In the genomic region with DNA sequence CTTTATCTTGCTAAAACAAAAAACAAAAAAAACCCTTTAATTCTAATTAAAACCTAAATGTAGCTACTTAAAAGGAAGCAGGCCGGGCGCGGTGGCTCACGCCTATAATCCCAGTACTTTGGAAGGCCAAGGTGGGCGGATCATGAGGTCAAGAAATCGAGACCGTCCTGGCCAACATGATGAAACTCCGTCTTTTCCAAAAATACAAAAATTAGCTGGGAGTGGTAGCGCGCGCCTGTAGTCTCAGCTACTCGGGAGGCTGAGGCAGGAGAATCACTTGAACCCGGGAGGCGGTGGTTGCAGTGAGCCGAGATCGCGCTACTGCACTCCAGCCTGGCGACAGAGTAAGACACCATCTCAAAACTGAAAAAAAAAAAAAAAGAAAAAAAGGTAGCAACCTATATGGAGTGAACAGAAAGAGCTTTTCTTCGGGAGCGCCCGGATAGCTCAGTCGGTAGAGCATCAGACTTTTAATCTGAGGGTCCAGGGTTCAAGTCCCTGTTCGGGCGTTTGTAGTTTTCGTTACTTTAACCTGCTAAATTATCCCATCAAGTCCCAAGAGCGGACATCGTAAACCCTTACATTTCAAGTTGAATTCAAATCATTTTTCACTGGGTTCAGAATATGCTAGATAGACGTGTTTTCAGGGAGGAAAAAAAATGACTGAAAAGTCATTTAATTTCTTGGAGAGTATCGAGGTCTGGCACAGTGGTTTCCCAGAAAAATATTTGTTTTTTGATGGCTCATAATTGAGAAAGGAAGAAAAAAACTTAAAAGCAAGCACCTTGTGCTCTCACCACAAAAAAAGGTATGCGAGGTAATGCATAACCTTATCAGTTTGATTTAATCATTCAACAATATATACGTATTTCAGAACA, we compare ENCODE assay signal across 1 cellular context.
TF ChIP-seq lines count a peak whose summit lies in the region.

No MANE protein-coding gene starts in this region.

TF ChIP-seq in SK-N-SH treated with all-trans-retinoic acid at 6 μM for 48 hours, 23 proteins besides CTCF, POLR2A, EP300 and RAD21 (continued from another document):
- no peak for TF ChIP-seq PPARA (CRISPR knock-in tag; IDR thresholded peaks at IDR 0.05; ENCODE audit: borderline replicate concordance)
- no peak for TF ChIP-seq ZFP30 (CRISPR knock-in tag; IDR thresholded peaks at IDR 0.05)
- TF ChIP-seq, protein P1, sequence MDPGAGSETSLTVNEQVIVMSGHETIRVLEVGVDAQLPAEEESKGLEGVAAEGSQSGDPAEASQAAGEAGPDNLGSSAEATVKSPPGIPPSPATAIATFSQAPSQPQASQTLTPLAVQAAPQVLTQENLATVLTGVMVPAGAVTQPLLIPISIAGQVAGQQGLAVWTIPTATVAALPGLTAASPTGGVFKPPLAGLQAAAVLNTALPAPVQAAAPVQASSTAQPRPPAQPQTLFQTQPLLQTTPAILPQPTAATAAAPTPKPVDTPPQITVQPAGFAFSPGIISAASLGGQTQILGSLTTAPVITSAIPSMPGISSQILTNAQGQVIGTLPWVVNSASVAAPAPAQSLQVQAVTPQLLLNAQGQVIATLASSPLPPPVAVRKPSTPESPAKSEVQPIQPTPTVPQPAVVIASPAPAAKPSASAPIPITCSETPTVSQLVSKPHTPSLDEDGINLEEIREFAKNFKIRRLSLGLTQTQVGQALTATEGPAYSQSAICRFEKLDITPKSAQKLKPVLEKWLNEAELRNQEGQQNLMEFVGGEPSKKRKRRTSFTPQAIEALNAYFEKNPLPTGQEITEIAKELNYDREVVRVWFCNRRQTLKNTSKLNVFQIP (CRISPR knock-in tag; IDR thresholded peaks at IDR 0.05; ENCODE audit: borderline replicate concordance, low read depth) = no peak; the same call in 1 of the 2 replicates
- TF ChIP-seq ESRRG (CRISPR knock-in tag; IDR thresholded peaks at IDR 0.05) = no peak
- peak; percentile 34; the same call in 1 of the 2 replicates for TF ChIP-seq ZC3H10 (CRISPR knock-in tag; IDR thresholded peaks at IDR 0.05)
- no peak for TF ChIP-seq ZNF8 (CRISPR knock-in tag; IDR thresholded peaks at IDR 0.05)
- no peak; the same call in 1 of the 2 replicates for TF ChIP-seq ZNF565 (CRISPR knock-in tag; conservative IDR thresholded peaks at IDR 0.05; ENCODE audit: low read depth)
- TF ChIP-seq ZNF70 (CRISPR knock-in tag; IDR thresholded peaks at IDR 0.05) = no peak
- TF ChIP-seq ISL1 (CRISPR knock-in tag; IDR thresholded peaks at IDR 0.05) = no peak
TF ChIP-seq in SK-N-SH treated with all-trans-retinoic acid at 6 μM for 48 hours: peak in this region for 3.
